In the genomic region with DNA sequence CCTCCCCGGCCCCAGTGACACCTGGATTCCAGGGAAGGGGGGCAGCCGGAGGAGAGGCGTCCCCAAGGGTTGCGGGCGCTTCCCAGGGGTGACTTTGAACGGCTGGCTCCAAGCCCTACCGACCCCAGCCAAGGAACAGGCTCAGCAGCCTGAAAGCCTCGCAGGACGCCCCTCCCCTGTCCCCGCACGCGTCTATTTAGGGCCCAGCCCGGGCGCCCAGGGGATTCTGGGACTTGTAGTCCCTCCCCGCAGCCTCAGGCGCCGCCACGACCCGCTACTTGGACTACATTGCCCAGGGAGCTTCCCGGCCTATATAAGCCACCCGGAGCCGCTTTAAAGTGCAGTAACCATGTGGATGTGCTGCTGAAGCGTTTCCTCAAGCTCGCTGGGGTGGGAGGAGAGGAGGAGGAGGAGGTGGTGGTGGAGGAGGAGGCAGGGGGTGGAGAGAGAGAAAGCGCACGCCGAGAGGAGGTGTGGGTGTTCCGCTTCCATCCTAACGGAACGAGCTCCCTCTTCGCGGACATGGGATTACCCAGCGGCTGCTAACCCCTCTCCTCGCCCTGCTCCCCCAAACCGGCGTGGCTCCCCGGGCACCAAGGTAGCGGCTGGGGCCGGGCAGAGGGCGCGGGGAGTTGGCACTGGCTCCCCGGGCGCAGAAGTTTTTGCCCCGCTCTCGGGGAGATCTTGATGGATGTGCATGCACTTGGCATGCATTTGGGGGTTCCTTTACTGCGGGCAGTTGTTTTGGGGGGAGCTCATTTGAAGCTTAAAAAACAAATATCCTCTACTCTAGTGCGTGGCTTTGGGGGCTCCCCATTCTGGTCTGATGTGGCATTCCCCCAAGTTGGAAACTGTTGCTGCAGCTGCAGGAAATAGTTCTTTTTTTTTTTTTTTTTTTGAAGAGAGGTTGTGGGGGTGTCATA, we compare ENCODE assay signal across 8 cellular contexts. TPM values are rescaled to one million over a fixed set of nuclear protein-coding genes. Genes with fewer than 3 reads are reported as not detected.
DNase-seq lines count a peak whose midpoint lies in the region; ATAC-seq, FAIRE-seq and TF ChIP-seq lines count a peak whose summit lies in the region.

Gene ITPR1, plus strand, starts transcription at position 341 of the 923 bp plus-strand sequence. CDS start 23,144 bp downstream, outside the sequence.

- H4K20me1 ChIP-seq in OCI-LY3 (ENCODE audit: insufficient read depth, low read length) (peaks cover 3% of the 10 kb centered on the region; the same call in 1 of the 2 replicates), endothelial cell of umbilical vein (replicated peaks; ENCODE audit: control insufficient read depth, extremely low read depth, insufficient read depth, low read length) (no peaks in the 10 kb centered on the region)

- intact Hi-C loops in endothelial cell of umbilical vein (cut with micrococcal nuclease), result loop anchor here (1.0 to 10.0 kb wide), 10 partner anchors 19 to 1318 kb away; partner anchors contain the start of genes BHLHE40, CRBN, EDEM1 and SETMAR

- TF ChIP-seq CTCF in OCI-LY3 (IDR thresholded peaks at IDR 0.05; ENCODE audit: low read depth, low read length), result no peak
- no peak for TF ChIP-seq CTCF in endothelial cell of umbilical vein (IDR thresholded peaks at IDR 0.05; ENCODE audit: extremely low read depth in 1 of 2, insufficient read depth in 1 of 2, low read depth in 1 of 2, low read length in 2 of 2)

- peak; percentile 91 for ATAC-seq in GM21515 (IDR thresholded peaks at IDR 0.05; ENCODE audit: unreplicated experiment)

- H3K9me3 ChIP-seq in OCI-LY3 (ENCODE audit: insufficient read depth, low read length) (no peaks in the 10 kb centered on the region), endothelial cell of umbilical vein (replicated peaks; ENCODE audit: control insufficient read depth, insufficient read depth, low read length) (no peaks in the 10 kb centered on the region)

- dilution Hi-C loops in endothelial cell of umbilical vein (cut with MboI; ENCODE audit: extremely low pct_ligation_motif_present, low sequenced_read_pairs), result no loop called here

- BruUV-seq in endothelial cell of umbilical vein (replicated peaks; lab: Mats Ljungman, UMichigan), result TSS peak; percentile 31

- peaks cover 31% of the 10 kb centered on the region for H3K4me1 ChIP-seq in OCI-LY3 (ENCODE audit: low read length)
- peaks cover 24% of the 10 kb centered on the region for H3K4me1 ChIP-seq in endothelial cell of umbilical vein (ENCODE audit: control insufficient read depth, extremely low read depth, insufficient read depth, low read length)

- peak within 1 kb of the TSS; percentile 87 for H3K4me3 ChIP-seq in OCI-LY3 (ENCODE audit: low read length)
- H3K4me3 ChIP-seq in endothelial cell of umbilical vein (replicated peaks in 1 of 3; ENCODE audit: insufficient read depth in 1 of 3, low read depth in 1 of 3, low read length in 3 of 3), result peak within 1 kb of the TSS; percentile 75 to 88 (median 85)

- H3K9me1 ChIP-seq in endothelial cell of umbilical vein (replicated peaks; ENCODE audit: control insufficient read depth, extremely low read depth, insufficient read depth, low read length), result no peaks in the 10 kb centered on the region

- peak; percentile 97 for FAIRE-seq in endothelial cell of umbilical vein (lab: Jason Lieb, UNC)

- H3K36me3 ChIP-seq in OCI-LY3 (replicated peaks; ENCODE audit: low read depth, low read length), result no peaks in the 10 kb centered on the region
- H3K36me3 ChIP-seq in endothelial cell of umbilical vein (ENCODE audit: control insufficient read depth in 2 of 2, extremely low read depth in 1 of 2, insufficient read depth in 2 of 2, low read length in 2 of 2), result no peaks in the 10 kb centered on the region

- peak; percentile 98 for DNase-seq in D341Med (ENCODE audit: low spot score)
- peak; percentile 93 for DNase-seq in HuH-7 (ENCODE audit: low spot score)
- peak; percentile 98 for DNase-seq in activated CD8-positive, alpha-beta memory T cell treated with anti-CD3 and anti-CD28 coated beads, Interleukin-2, amount 50 U/mL, for 48 hours
- peak; percentile 99 for DNase-seq in endothelial cell of umbilical vein (ENCODE audit: low read depth, low spot score)
- peak; percentile 91 for DNase-seq in middle frontal gyrus (ENCODE audit: extremely low spot score, low spot score)
- DNase-seq in stimulated activated CD8-positive, alpha-beta memory T cell treated with anti-CD3 and anti-CD28 coated beads, Interleukin-2, amount 100 ng/mL, for 48 hours (ENCODE audit: low read depth in 2 of 2), result peak; percentile 93 to 95

- H3K27ac ChIP-seq in OCI-LY3 (ENCODE audit: low read length) (no peak within 1 kb of the TSS), endothelial cell of umbilical vein (ENCODE audit: insufficient read depth, low read depth, low read length) (peak within 1 kb of the TSS; percentile 80)

- POLR2A ChIA-PET in endothelial cell of umbilical vein (lab: Charles Lee), result interaction anchor here (0.5 to 2.7 kb wide), 23 partner anchors 11 to 694 kb away, joined by 3 to 26 read pairs (median 6); partner anchors contain the start of genes EDEM1 and SUMF1

- H3K79me2 ChIP-seq in OCI-LY3 (ENCODE audit: low read length) (no peaks in the 10 kb centered on the region), endothelial cell of umbilical vein (ENCODE audit: control insufficient read depth, insufficient read depth, low read length) (no peaks in the 10 kb centered on the region)

- peak; percentile 99 for TF ChIP-seq POLR2A in endothelial cell of umbilical vein (IDR thresholded peaks at IDR 0.05; ENCODE audit: low read depth, low read length)

- peaks cover 38% of the 10 kb centered on the region for H3K27me3 ChIP-seq in OCI-LY3 (ENCODE audit: low read depth, low read length)
- peaks cover 0 to 2% of the 10 kb centered on the region in 2 experiments for H3K27me3 ChIP-seq in endothelial cell of umbilical vein (ENCODE audit: control insufficient read depth in 2 of 2, insufficient read depth in 2 of 2, low read length in 2 of 2)

- CTCF ChIA-PET in endothelial cell of umbilical vein (lab: Charles Lee), result interaction anchor here (0.6 to 8.6 kb wide), 20 partner anchors 11 to 697 kb away, joined by 3 to 111 read pairs (median 4); partner anchors contain the start of gene SUMF1

- H3K4me2 ChIP-seq in OCI-LY3 (ENCODE audit: low read length) (peak within 1 kb of the TSS; percentile 98), endothelial cell of umbilical vein (ENCODE audit: insufficient read depth, low read length) (peak within 1 kb of the TSS; percentile 95)

- peak within 1 kb of the TSS; percentile 67 for H3K9ac ChIP-seq in OCI-LY3 (ENCODE audit: low read length)
- peak within 1 kb of the TSS; percentile 88 for H3K9ac ChIP-seq in endothelial cell of umbilical vein (replicated peaks; ENCODE audit: extremely low read depth, insufficient read depth, low read length)

- peak within 1 kb of the TSS; percentile 96 for H2AFZ ChIP-seq in OCI-LY3 (ENCODE audit: low read depth, low read length)
- H2AFZ ChIP-seq in endothelial cell of umbilical vein (ENCODE audit: low read depth, low read length), result peak within 1 kb of the TSS; percentile 92

TF ChIP-seq in endothelial cell of umbilical vein, 7 proteins besides CTCF, POLR2A, EP300 and RAD21:
- TF ChIP-seq MAX (IDR thresholded peaks at IDR 0.05; ENCODE audit: insufficient read depth, insufficient read length), result peak; percentile 61
- TF ChIP-seq EZH2 (IDR thresholded peaks at IDR 0.05; ENCODE audit: borderline replicate concordance, low read depth, low read length, severe bottlenecking), result no peak
- peak; percentile 99 for TF ChIP-seq POLR2AphosphoS5 (IDR thresholded peaks at IDR 0.05; ENCODE audit: insufficient read depth, low read depth, low read length)
- no peak for TF ChIP-seq GATA2 (IDR thresholded peaks at IDR 0.05; ENCODE audit: insufficient read depth, insufficient read length, low read depth, low read length)
- no peak for TF ChIP-seq FOS (IDR thresholded peaks at IDR 0.05; ENCODE audit: borderline replicate concordance, insufficient read depth, low read length)
- TF ChIP-seq MYC (IDR thresholded peaks at IDR 0.05; ENCODE audit: low read depth, low read length), result peak; percentile 85

RNA-seq across cellular contexts. Expression of gene ITPR1, which starts in this region (rescaled TPM):
- 16.1 and 18.0 TPM in 2 replicates for total RNA-seq in endothelial cell of umbilical vein
- polyA plus RNA-seq in endothelial cell of umbilical vein, result 3.2 and 5.1 TPM in 2 replicates
- 5.5 and 5.9 TPM in 2 replicates for polyA plus RNA-seq in endothelial cell of umbilical vein (2011; cell fraction: cytosol; rRNA removed)
- polyA plus RNA-seq in endothelial cell of umbilical vein (2011; cell fraction: nucleus; rRNA removed), result 16.2 and 19.6 TPM in 2 replicates
- 7.3 and 8.4 TPM in 2 replicates for polyA plus RNA-seq in endothelial cell of umbilical vein (2012)
- polyA minus RNA-seq in endothelial cell of umbilical vein, result 31.9 and 37.1 TPM in 2 replicates
- 188 TPM for polyA minus RNA-seq in endothelial cell of umbilical vein (2011; cell fraction: cytosol; rRNA and poly(A)+ RNA removed)
- 68.1 and 70.9 TPM in 2 replicates for polyA minus RNA-seq in endothelial cell of umbilical vein (2011; cell fraction: nucleus; rRNA and poly(A)+ RNA removed)
